26 cellular contexts compared by ENCODE assay signal in genomic region chr6:1945235-1945832, GRCh38.
"Had no signal": no experiment of that assay in that cellular context is flagged by ENCODE, and none has a peak within 500 bp of the region (broad histone marks: within the 10 kb centered on the region; RNA-seq: fewer than 3 reads in every experiment).

No MANE protein-coding gene starts in this region.

- H3K4me1 Mint-ChIP-seq: stimulated activated naive CD8-positive, alpha-beta T cell treated with anti-CD3 and anti-CD28 coated beads, Interleukin-15, amount 100 ng/mL, for 72 hours had no signal

- ATAC-seq: esophagus mucosa; gastrocnemius medialis; heart right ventricle; psoas muscle; sciatic nerve; stimulated activated naive B cell treated with anti-CD40 and anti-IgM and Interleukin-4, amounts not matched to agents 10 μg/mL and 1 μg/mL and 100 μg/mL, for 72 hours; stimulated activated naive CD8-positive, alpha-beta T cell treated with anti-CD3 and anti-CD28 coated beads, Interleukin-15, amount 100 ng/mL, for 72 hours; upper lobe of right lung had no signal

- H3K27me3 ChIP-seq: gastrocnemius medialis, heart right ventricle, neutrophil, spleen, testis, tibial nerve, upper lobe of right lung, vagina had no signal

- FAIRE-seq: endometrium had no signal

- DNase-seq: effector CD4-positive, alpha-beta T cell; gastrocnemius medialis; heart right ventricle; hypothalamus; islet precursor cell; left ventricle myocardium inferior; mesendoderm; naive B cell; psoas muscle; retina; spleen; stimulated activated CD4-positive, alpha-beta T cell treated with anti-CD3 and anti-CD28 coated beads, Interleukin-15, amount 100 ng/mL, for 24 hours; stimulated activated CD4-positive, alpha-beta T cell treated with anti-CD3 and anti-CD28 coated beads, Interleukin-1b, Interleukin-23, amount 100 ng/mL, for 48 hours; stimulated activated CD4-positive, alpha-beta T cell treated with anti-CD3 and anti-CD28 coated beads, Interleukin-4, amount 100 ng/mL, for 24 hours; stimulated activated naive B cell treated with anti-CD40 and anti-IgM and Interleukin-4, amounts not matched to agents 10 μg/mL and 1 μg/mL and 100 μg/mL, for 72 hours; stimulated activated naive CD8-positive, alpha-beta T cell treated with anti-CD3 and anti-CD28 coated beads, Interleukin-15, amount 100 ng/mL, for 72 hours; testis; upper lobe of right lung had no signal

- H3K9me3 Mint-ChIP-seq: naive B cell; stimulated activated naive B cell treated with anti-CD40 and anti-IgM and Interleukin-4, amounts not matched to agents 10 μg/mL and 1 μg/mL and 100 μg/mL, for 72 hours; stimulated activated naive CD8-positive, alpha-beta T cell treated with anti-CD3 and anti-CD28 coated beads, Interleukin-15, amount 100 ng/mL, for 72 hours had no signal

- H3K4me1 ChIP-seq: gastrocnemius medialis, heart right ventricle, left ventricle myocardium inferior, psoas muscle, spleen, testis, tibial nerve, upper lobe of right lung, vagina had no signal

- H3K27me3 Mint-ChIP-seq: naive B cell; stimulated activated naive B cell treated with anti-CD40 and anti-IgM and Interleukin-4, amounts not matched to agents 10 μg/mL and 1 μg/mL and 100 μg/mL, for 72 hours; stimulated activated naive CD8-positive, alpha-beta T cell treated with anti-CD3 and anti-CD28 coated beads, Interleukin-15, amount 100 ng/mL, for 72 hours had no signal

- H3K36me3 ChIP-seq: gastrocnemius medialis, left ventricle myocardium inferior, neutrophil, spleen, upper lobe of right lung, vagina had no signal

- H3K9me3 ChIP-seq: gastrocnemius medialis, heart right ventricle, left ventricle myocardium inferior, neutrophil, psoas muscle, spleen, testis, tibial nerve, upper lobe of right lung, vagina had no signal

- H3K27ac Mint-ChIP-seq: naive B cell; stimulated activated naive B cell treated with anti-CD40 and anti-IgM and Interleukin-4, amounts not matched to agents 10 μg/mL and 1 μg/mL and 100 μg/mL, for 72 hours had no signal

- H3K27ac ChIP-seq: coronary artery, gastrocnemius medialis, heart right ventricle, left ventricle myocardium inferior, neutrophil, psoas muscle, spleen, testis, tibial nerve, upper lobe of right lung, vagina had no signal

- H3K4me3 ChIP-seq: coronary artery, gastrocnemius medialis, heart right ventricle, left ventricle myocardium inferior, lung, psoas muscle, spleen, testis, tibial nerve, upper lobe of right lung, vagina had no signal

- H3K4me3 Mint-ChIP-seq: stimulated activated naive B cell treated with anti-CD40 and anti-IgM and Interleukin-4, amounts not matched to agents 10 μg/mL and 1 μg/mL and 100 μg/mL, for 72 hours; stimulated activated naive CD8-positive, alpha-beta T cell treated with anti-CD3 and anti-CD28 coated beads, Interleukin-15, amount 100 ng/mL, for 72 hours had no signal
